ENCODE assay signal across 19 cellular contexts in genomic region chr6:109467696-109468095, GRCh38. TPM values are rescaled to one million over a fixed set of nuclear protein-coding genes. Genes with fewer than 3 reads are reported as not detected.
"Had no signal": no experiment of that assay in that cellular context is flagged by ENCODE, and none has a peak within 500 bp of the region (broad histone marks: within the 10 kb centered on the region; RNA-seq: fewer than 3 reads in every experiment).

No MANE protein-coding gene starts in this region.

- H3K27me3 ChIP-seq: heart right ventricle, ovary, SJSA1, stomach had no signal

- H3K36me3 ChIP-seq: ovary had no signal

- H3K4me3 ChIP-seq: heart right ventricle, mucosa of descending colon, ovary, psoas muscle, SJSA1, skin epidermis, stomach had no signal

- H3K9me3 ChIP-seq: heart right ventricle, mucosa of descending colon, ovary, psoas muscle, SJSA1, stomach had no signal

- H3K27ac Mint-ChIP-seq: activated naive CD4-positive, alpha-beta T cell treated with anti-CD3 and anti-CD28 coated beads, Interleukin-2, amount 10 ng/mL, durations not matched to agents 7 days and 5 days had no signal

- H3K27ac ChIP-seq: heart right ventricle, ovary, psoas muscle, SJSA1, skin epidermis had no signal

- H3K4me3 Mint-ChIP-seq: activated B cell treated with CpG ODN at 0.5 μM for 24 hours; activated CD4-positive, alpha-beta T cell treated with anti-CD3 and anti-CD28 coated beads, Interleukin-2, amount 10 ng/mL, durations not matched to agents 24 days and 14 days; activated naive CD4-positive, alpha-beta T cell treated with anti-CD3 and anti-CD28 coated beads, Interleukin-2, amount 10 ng/mL, durations not matched to agents 7 days and 5 days; naive B cell had no signal

- DNase-seq: activated B cell treated with CpG ODN at 0.5 μM for 24 hours; activated CD4-positive, alpha-beta T cell treated with anti-CD3 and anti-CD28 coated beads, Interleukin-2, amount 10 ng/mL, durations not matched to agents 24 days and 14 days; activated effector memory CD4-positive, alpha-beta T cell treated with Interleukin-2 at 50 U/mL for 16 hours; activated naive CD4-positive, alpha-beta T cell treated with anti-CD3 and anti-CD28 coated beads, Interleukin-2, amount 10 ng/mL, durations not matched to agents 7 days and 5 days; cerebellar nuclear complex; cortex of kidney; effector CD4-positive, alpha-beta T cell; heart right ventricle; left ventricle myocardium superior; mucosa of descending colon; naive B cell; ovary; psoas muscle; right cardiac atrium; stomach; trophoblast cell had no signal

- ATAC-seq: esophagus mucosa, heart right ventricle, left ventricle myocardium superior, mucosa of descending colon, psoas muscle, right cardiac atrium had no signal

- H3K27me3 Mint-ChIP-seq: activated B cell treated with CpG ODN at 0.5 μM for 24 hours; activated CD4-positive, alpha-beta T cell treated with anti-CD3 and anti-CD28 coated beads, Interleukin-2, amount 10 ng/mL, durations not matched to agents 24 days and 14 days; activated naive CD4-positive, alpha-beta T cell treated with anti-CD3 and anti-CD28 coated beads, Interleukin-2, amount 10 ng/mL, durations not matched to agents 7 days and 5 days; naive B cell had no signal

- H3K9me3 Mint-ChIP-seq: activated B cell treated with CpG ODN at 0.5 μM for 24 hours; activated CD4-positive, alpha-beta T cell treated with anti-CD3 and anti-CD28 coated beads, Interleukin-2, amount 10 ng/mL, durations not matched to agents 24 days and 14 days; activated naive CD4-positive, alpha-beta T cell treated with anti-CD3 and anti-CD28 coated beads, Interleukin-2, amount 10 ng/mL, durations not matched to agents 7 days and 5 days; naive B cell had no signal

RNA-seq across cellular contexts. Expression of gene PPIL6, which starts 27.3 kb away (rescaled TPM):
- total RNA-seq: activated CD4-positive, alpha-beta T cell treated with anti-CD3 and anti-CD28 coated beads, Interleukin-2, amount 10 ng/mL, durations not matched to agents 24 days and 14 days had no signal
